20 cellular contexts compared by ENCODE assay signal in the genomic region with DNA sequence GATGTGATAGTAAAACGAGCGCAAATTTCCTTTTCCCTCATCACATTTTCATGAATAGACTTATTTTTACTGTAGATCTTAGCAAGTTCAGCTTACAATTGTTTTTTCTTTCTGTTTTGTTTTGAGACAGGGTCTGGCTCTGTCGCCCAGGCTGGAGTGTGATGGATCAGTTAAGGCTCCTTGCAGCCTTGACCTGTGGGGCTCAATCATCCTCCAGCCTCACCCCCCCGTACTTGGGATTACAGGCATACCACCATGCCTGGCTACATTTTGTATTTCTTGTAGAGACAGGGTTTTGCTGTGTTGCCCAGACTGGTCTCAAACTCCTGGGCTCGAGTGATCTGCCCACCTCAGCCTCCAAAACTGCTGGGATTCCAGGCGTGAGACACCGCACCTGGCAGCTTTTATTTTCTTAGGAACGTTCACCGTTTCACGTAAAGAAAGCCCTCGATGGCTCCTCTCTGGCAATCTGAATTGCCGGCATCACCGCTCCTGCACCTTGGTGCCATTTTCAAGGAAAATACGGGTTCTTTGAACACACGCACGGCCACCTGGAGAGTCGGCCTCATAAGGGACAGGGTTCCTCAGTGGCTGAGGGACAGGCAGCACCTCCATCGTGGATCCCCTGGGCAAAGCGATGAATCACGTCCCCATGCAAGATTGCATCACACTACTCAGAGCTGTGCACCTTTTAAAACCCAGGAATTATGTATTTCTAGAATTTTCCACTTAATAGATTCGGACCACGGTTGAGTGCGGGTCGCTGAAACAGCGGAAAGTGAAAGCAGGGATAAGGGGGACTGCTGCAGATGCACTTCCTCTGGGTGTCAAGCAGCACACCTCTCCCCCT.
DNase-seq lines count a peak whose midpoint lies in the region; ATAC-seq and TF ChIP-seq lines count a peak whose summit lies in the region.
"Had no signal": no experiment of that assay in that cellular context is flagged by ENCODE, and none has a peak within 500 bp of the region (broad histone marks: within the 10 kb centered on the region; RNA-seq: fewer than 3 reads in every experiment).

No MANE protein-coding gene starts in this region.

- DNase-seq in activated T-cell treated with anti-CD3 and anti-CD28 coated beads, Interleukin-2, amount 50 U/mL, for 48 hours: peak; percentile 17 to 18
- no peak for DNase-seq in activated T-cell treated with anti-CD3 and anti-CD28 coated beads, Interleukin-2, amount 50 U/mL, for 4 hours
- DNase-seq in left kidney (ENCODE audit: low read depth, low spot score) (peak; percentile 11), SW480 (ENCODE audit: low spot score) (no peak), thyroid gland (no peak), NCI-H2029 (lab: John Stamatoyannopoulos, UW) (no peak)
- DNase-seq: activated naive CD8-positive, alpha-beta T cell treated with anti-CD3 and anti-CD28 coated beads, Interleukin-2, amount 10 ng/mL, durations not matched to agents 7 days and 5 days; Caco-2; dermis blood vessel endothelial cell; EL; gastrocnemius medialis; ovary; sigmoid colon; stimulated activated CD4-positive, alpha-beta T cell treated with anti-CD3 and anti-CD28 coated beads, Interleukin-2, amount 100 ng/mL, for 24 hours had no signal

- H3K27ac ChIP-seq in thyroid gland: no peak overlapping the region
- H3K27ac ChIP-seq: gastrocnemius medialis, HL-60, KMS-11, ovary, sigmoid colon, vagina had no signal

- TF ChIP-seq POLR2A in thyroid gland (IDR thresholded peaks at IDR 0.05): no peak

- H3K27me3 ChIP-seq in thyroid gland: no peaks in the 10 kb centered on the region
- H3K27me3 ChIP-seq: ovary, vagina had no signal

- no peaks in the 10 kb centered on the region for H3K36me3 ChIP-seq in thyroid gland
- H3K36me3 ChIP-seq: gastrocnemius medialis, ovary, sigmoid colon, vagina had no signal

- H3K4me1 ChIP-seq in thyroid gland: no peaks in the 10 kb centered on the region
- H3K4me1 ChIP-seq: Caco-2, gastrocnemius medialis, sigmoid colon, vagina had no signal

- no peaks in the 10 kb centered on the region for H3K9me3 ChIP-seq in thyroid gland
- H3K9me3 ChIP-seq: Caco-2, gastrocnemius medialis, ovary, sigmoid colon, vagina had no signal

- ATAC-seq in activated T-cell treated with anti-CD3 and anti-CD28 coated beads, Interleukin-2, amount 50 U/mL, for 4 hours: no peak
- ATAC-seq in GM18909 (IDR thresholded peaks at IDR 0.05; ENCODE audit: poor library complexity, unreplicated experiment): peak; percentile 31
- ATAC-seq: gastrocnemius medialis, left lobe of liver had no signal

- intact Hi-C loops in thyroid gland (cut with DNase I): no loop called here

- TF ChIP-seq CTCF in thyroid gland (IDR thresholded peaks at IDR 0.05): no peak

- no peak overlapping the region for H3K27ac Mint-ChIP-seq in IgD-negative memory B cell
- H3K27ac Mint-ChIP-seq: activated naive CD8-positive, alpha-beta T cell treated with anti-CD3 and anti-CD28 coated beads, Interleukin-2, amount 10 ng/mL, durations not matched to agents 7 days and 5 days had no signal

- peaks cover 16% of the 10 kb centered on the region for H3K27me3 Mint-ChIP-seq in activated T-cell treated with anti-CD3 and anti-CD28 coated beads, Interleukin-2, amount 50 U/mL, for 4 hours (ENCODE audit: low read depth)
- H3K27me3 Mint-ChIP-seq in IgD-negative memory B cell: peaks cover 12% of the 10 kb centered on the region

- peaks cover 41% of the 10 kb centered on the region for H3K4me1 Mint-ChIP-seq in activated T-cell treated with anti-CD3 and anti-CD28 coated beads, Interleukin-2, amount 50 U/mL, for 4 hours (ENCODE audit: low read depth)
- H3K4me1 Mint-ChIP-seq in IgD-negative memory B cell: peaks cover 27 to 41% (median 36%) of the 10 kb centered on the region in 3 donors

- no peaks in the 10 kb centered on the region for H3K9me3 Mint-ChIP-seq in activated T-cell treated with anti-CD3 and anti-CD28 coated beads, Interleukin-2, amount 50 U/mL, for 4 hours
- H3K9me3 Mint-ChIP-seq in IgD-negative memory B cell: no peaks in the 10 kb centered on the region
- H3K9me3 Mint-ChIP-seq: activated naive CD8-positive, alpha-beta T cell treated with anti-CD3 and anti-CD28 coated beads, Interleukin-2, amount 10 ng/mL, durations not matched to agents 7 days and 5 days had no signal

- H3K4me3 ChIP-seq in thyroid gland (replicated peaks in 1 of 3): no peak overlapping the region
- H3K4me3 ChIP-seq: gastrocnemius medialis, ovary, sigmoid colon, vagina had no signal

- 78% methylated on average over 25 of the region's 25 CpGs for WGBS in thyroid gland, 2 donors

- H3K36me3 Mint-ChIP-seq in activated T-cell treated with anti-CD3 and anti-CD28 coated beads, Interleukin-2, amount 50 U/mL, for 4 hours (ENCODE audit: insufficient read depth): no peaks in the 10 kb centered on the region
- H3K36me3 Mint-ChIP-seq in IgD-negative memory B cell: no peaks in the 10 kb centered on the region

- H3K4me3 Mint-ChIP-seq in activated T-cell treated with anti-CD3 and anti-CD28 coated beads, Interleukin-2, amount 50 U/mL, for 4 hours: no peak overlapping the region
- H3K4me3 Mint-ChIP-seq in IgD-negative memory B cell: peak overlapping the region; percentile 44 to 87 (median 68)
- H3K4me3 Mint-ChIP-seq: activated naive CD8-positive, alpha-beta T cell treated with anti-CD3 and anti-CD28 coated beads, Interleukin-2, amount 10 ng/mL, durations not matched to agents 7 days and 5 days had no signal

Comparison
In these comparisons a context has a peak if more than half of its experiments do, and no peak if none do; other contexts are left out.
1. DNase-seq: peak in activated T-cell treated with anti-CD3 and anti-CD28 coated beads, Interleukin-2, amount 50 U/mL, for 48 hours (2 of 2) and left kidney (single experiment); none in activated T-cell treated with anti-CD3 and anti-CD28 coated beads, Interleukin-2, amount 50 U/mL, for 4 hours (single experiment), SW480 (single experiment), thyroid gland (0 of 2) and NCI-H2029 (single experiment).